ENCODE assay signal across 1 cellular context in genomic region chr2:158228943-158229508, GRCh38.
TF ChIP-seq lines count a peak whose summit lies in the region.

No MANE protein-coding gene starts in this region.

TF ChIP-seq in K562, 482 proteins besides CTCF, POLR2A, EP300 and RAD21 (continued from another document and continues in another):
- peak; percentile 70; the same call in 1 of the 2 replicates for TF ChIP-seq SMARCC2 (IDR thresholded peaks at IDR 0.05; ENCODE audit: low read depth)
- TF ChIP-seq ESRRB (CRISPR knock-in tag; IDR thresholded peaks at IDR 0.05; ENCODE audit: borderline replicate concordance) = no peak
- TF ChIP-seq EP400 (IDR thresholded peaks at IDR 0.05) = peak; percentile 25; the same call in 1 of the 2 replicates
- no peak for TF ChIP-seq NCOA6 (IDR thresholded peaks at IDR 0.05)
- no peak for TF ChIP-seq TEAD2 (tag; IDR thresholded peaks at IDR 0.05)
- TF ChIP-seq PKNOX1 (IDR thresholded peaks at IDR 0.05) = peak; percentile 54; the same call in 1 of the 2 replicates
- TF ChIP-seq ATF7 (IDR thresholded peaks at IDR 0.05) = 0 out of 2 replicates have a peak, but pooled peaks have one; percentile 29
- TF ChIP-seq NFATC3 (IDR thresholded peaks at IDR 0.05) = no peak
- no peak for TF ChIP-seq MCM2 (IDR thresholded peaks at IDR 0.05; ENCODE audit: low read depth)
- TF ChIP-seq XRCC5 (IDR thresholded peaks at IDR 0.05; ENCODE audit: low read depth, low read length) = no peak
- no peak for TF ChIP-seq MGA (IDR thresholded peaks at IDR 0.05)
- TF ChIP-seq MTA1 (IDR thresholded peaks at IDR 0.05; ENCODE audit: borderline replicate concordance) = peak; percentile 37; the same call in 1 of the 2 replicates
- peak; percentile 73 for TF ChIP-seq FOXM1 (IDR thresholded peaks at IDR 0.05; ENCODE audit: low read depth)
- TF ChIP-seq FOXM1 (CRISPR knock-in tag; IDR thresholded peaks at IDR 0.05; ENCODE audit: low read depth) = no peak
- TF ChIP-seq CCNT2 (IDR thresholded peaks at IDR 0.05; ENCODE audit: borderline replicate concordance, extremely low read depth, insufficient read length, low read depth, low read length) = peak; percentile 41
- TF ChIP-seq ARID3A (IDR thresholded peaks at IDR 0.05; ENCODE audit: borderline replicate concordance, low read depth, low read length) = peak; percentile 45; the same call in 1 of the 2 replicates
- TF ChIP-seq ZNF766 (CRISPR knock-in tag; conservative IDR thresholded peaks at IDR 0.05) = no peak
- peak; percentile 89 for TF ChIP-seq SMAD4 (CRISPR knock-in tag; conservative IDR thresholded peaks at IDR 0.05)
- peak; percentile 87 for TF ChIP-seq SPI1 (IDR thresholded peaks at IDR 0.05; ENCODE audit: borderline replicate concordance, low read depth, low read length)
- peak; percentile 52 to 53; a peak in 2 of 4 replicates for TF ChIP-seq KDM1A (IDR thresholded peaks at IDR 0.05)
- TF ChIP-seq STAT5A (IDR thresholded peaks at IDR 0.05; ENCODE audit: borderline replicate concordance, low read length) = peak; percentile 84
- TF ChIP-seq HES1 (IDR thresholded peaks at IDR 0.05; ENCODE audit: low read depth) = peak; percentile 40; the same call in 1 of the 2 replicates
- no peak for TF ChIP-seq ZNF197 (CRISPR knock-in tag; IDR thresholded peaks at IDR 0.05; ENCODE audit: low read depth)
- TF ChIP-seq AFF1 (IDR thresholded peaks at IDR 0.05; ENCODE audit: low read depth in 1 of 2, partially characterized antibody in 2 of 2) = peak in 1 of 2 experiments; percentile 40
- TF ChIP-seq GABPB1 (CRISPR knock-in tag; IDR thresholded peaks at IDR 0.05) = no peak
- peak; percentile 88 for TF ChIP-seq SOX6 (IDR thresholded peaks at IDR 0.05)
- TF ChIP-seq SMARCA4 (IDR thresholded peaks at IDR 0.05) = peak; percentile 93
- no peak for TF ChIP-seq CEBPZ (IDR thresholded peaks at IDR 0.05; ENCODE audit: borderline replicate concordance, low read depth, low read length)
- TF ChIP-seq NCOR1 (IDR thresholded peaks at IDR 0.05) = peak; percentile 92
- peak; percentile 95 for TF ChIP-seq ARID1B (IDR thresholded peaks at IDR 0.05)
- TF ChIP-seq HMBOX1 (IDR thresholded peaks at IDR 0.05) = peak; percentile 46; the same call in 1 of the 2 replicates
- TF ChIP-seq TRIM24 (IDR thresholded peaks at IDR 0.05) = peak; percentile 93 to 94
- TF ChIP-seq ARNT (IDR thresholded peaks at IDR 0.05) = peak in 1 of 2 experiments; percentile 26; a peak in 1 of 4 replicates
- no peak for TF ChIP-seq ZNF133 (CRISPR knock-in tag; IDR thresholded peaks at IDR 0.05)
- peak; percentile 30; the same call in 1 of the 2 replicates for TF ChIP-seq JUND (IDR thresholded peaks at IDR 0.05; ENCODE audit: borderline replicate concordance, low read depth, low read length)
- no peak; the same call in 2 of the 3 replicates for TF ChIP-seq JUND (tag; IDR thresholded peaks at IDR 0.05; ENCODE audit: borderline replicate concordance, low read depth, low read length)
- TF ChIP-seq PML (IDR thresholded peaks at IDR 0.05; ENCODE audit: low read length) = peak; percentile 91
